Comparison of ENCODE assay signal across 25 cellular contexts in genomic region chrX:22246620-22247019, GRCh38. TPM values are rescaled to one million over a fixed set of nuclear protein-coding genes. Genes with fewer than 3 reads are reported as not detected.
DNase-seq lines count a peak whose midpoint lies in the region; ATAC-seq and TF ChIP-seq lines count a peak whose summit lies in the region.
"Had no signal": no experiment of that assay in that cellular context is flagged by ENCODE, and none has a peak within 500 bp of the region (broad histone marks: within the 10 kb centered on the region; RNA-seq: fewer than 3 reads in every experiment).

No MANE protein-coding gene starts in this region.

- H3K36me3 Mint-ChIP-seq in activated T-helper 1 cell treated with anti-CD3 and anti-CD28 coated beads, Interleukin-12 subunit alpha, Interleukin-12 subunit beta, Interleukin-2, Interleukin-4 antibody, amounts not matched to agents 30 ng/mL and 10 ng/mL and 1 ng/mL, durations not matched to agents 14 hours and 24 hours and 36 hours (ENCODE audit: low read depth), result no peaks in the 10 kb centered on the region

- H3K4me3 ChIP-seq in AG04449 (ENCODE audit: low read depth, low read length), result no peak overlapping the region
- H3K4me3 ChIP-seq: adrenal gland, gastroesophageal sphincter, left lung, Peyer's patch, right lobe of liver, transverse colon had no signal

- CTCF ChIA-PET in AG04449 (lab: Yijun Ruan, JAX), result no interaction called here

- ATAC-seq in HG03442 (IDR thresholded peaks at IDR 0.05; ENCODE audit: unreplicated experiment) (no peak), GM18858 (IDR thresholded peaks at IDR 0.05; ENCODE audit: unreplicated experiment) (no peak), GM21576 (IDR thresholded peaks at IDR 0.05; ENCODE audit: unreplicated experiment) (no peak)
- ATAC-seq: gastroesophageal sphincter, left lung, right lobe of liver had no signal

- H3K9me3 Mint-ChIP-seq in activated T-helper 1 cell treated with anti-CD3 and anti-CD28 coated beads, Interleukin-12 subunit alpha, Interleukin-12 subunit beta, Interleukin-2, Interleukin-4 antibody, amounts not matched to agents 30 ng/mL and 10 ng/mL and 1 ng/mL, durations not matched to agents 14 hours and 24 hours and 36 hours, result no peaks in the 10 kb centered on the region
- H3K9me3 Mint-ChIP-seq: CD4-positive, alpha-beta T cell; stimulated activated naive CD8-positive, alpha-beta T cell treated with anti-CD3 and anti-CD28 coated beads, Interleukin-15, Interleukin-2, amounts not matched to agents 100 ng/mL and 50 ng/mL, for 24 hours had no signal

- POLR2A ChIA-PET in AG04449 (lab: Yijun Ruan, JAX), result interaction anchor here (0.6 kb wide), 1 partner anchor 88 kb away, joined by 3 read pairs; no protein-coding TSS in a partner anchor

- intact Hi-C loops in activated T-helper 1 cell treated with anti-CD3 and anti-CD28 coated beads, Interleukin-12 subunit alpha, Interleukin-12 subunit beta, Interleukin-2, Interleukin-4 antibody, amounts not matched to agents 30 ng/mL and 10 ng/mL and 1 ng/mL, durations not matched to agents 14 hours and 24 hours and 36 hours (cut with micrococcal nuclease), result no loop called here

- H3K4me1 Mint-ChIP-seq in activated T-helper 1 cell treated with anti-CD3 and anti-CD28 coated beads, Interleukin-12 subunit alpha, Interleukin-12 subunit beta, Interleukin-2, Interleukin-4 antibody, amounts not matched to agents 30 ng/mL and 10 ng/mL and 1 ng/mL, durations not matched to agents 14 hours and 24 hours and 36 hours (ENCODE audit: low read depth), result no peaks in the 10 kb centered on the region

- no peaks in the 10 kb centered on the region for H3K27me3 Mint-ChIP-seq in activated T-helper 1 cell treated with anti-CD3 and anti-CD28 coated beads, Interleukin-12 subunit alpha, Interleukin-12 subunit beta, Interleukin-2, Interleukin-4 antibody, amounts not matched to agents 30 ng/mL and 10 ng/mL and 1 ng/mL, durations not matched to agents 14 hours and 24 hours and 36 hours (ENCODE audit: insufficient read depth)
- H3K27me3 Mint-ChIP-seq: CD4-positive, alpha-beta T cell; stimulated activated naive CD8-positive, alpha-beta T cell treated with anti-CD3 and anti-CD28 coated beads, Interleukin-15, Interleukin-2, amounts not matched to agents 100 ng/mL and 50 ng/mL, for 24 hours had no signal

- no peak overlapping the region for H3K27ac Mint-ChIP-seq in activated T-helper 1 cell treated with anti-CD3 and anti-CD28 coated beads, Interleukin-12 subunit alpha, Interleukin-12 subunit beta, Interleukin-2, Interleukin-4 antibody, amounts not matched to agents 30 ng/mL and 10 ng/mL and 1 ng/mL, durations not matched to agents 14 hours and 24 hours and 36 hours
- H3K27ac Mint-ChIP-seq: CD4-positive, alpha-beta T cell; stimulated activated naive CD8-positive, alpha-beta T cell treated with anti-CD3 and anti-CD28 coated beads, Interleukin-15, Interleukin-2, amounts not matched to agents 100 ng/mL and 50 ng/mL, for 24 hours had no signal

- no peak for TF ChIP-seq CTCF in AG04449 (IDR thresholded peaks at IDR 0.05; ENCODE audit: insufficient read depth, low read length, missing control alignments)

- H3K4me3 Mint-ChIP-seq in activated T-helper 1 cell treated with anti-CD3 and anti-CD28 coated beads, Interleukin-12 subunit alpha, Interleukin-12 subunit beta, Interleukin-2, Interleukin-4 antibody, amounts not matched to agents 30 ng/mL and 10 ng/mL and 1 ng/mL, durations not matched to agents 14 hours and 24 hours and 36 hours, result no peak overlapping the region
- H3K4me3 Mint-ChIP-seq: CD4-positive, alpha-beta T cell; stimulated activated naive CD8-positive, alpha-beta T cell treated with anti-CD3 and anti-CD28 coated beads, Interleukin-15, Interleukin-2, amounts not matched to agents 100 ng/mL and 50 ng/mL, for 24 hours had no signal

- DNase-seq in AG04449 (ENCODE audit: low read depth, low spot score) (peak; percentile 34), HPDE6-E6E7 (ENCODE audit: extremely low spot score) (peak; percentile 50), astrocyte of the hippocampus (ENCODE audit: low read depth, low spot score) (peak; percentile 41), glomerular visceral epithelial cell (ENCODE audit: extremely low spot score) (peak; percentile 38)
- DNase-seq in activated T-helper 1 cell treated with anti-CD3 and anti-CD28 coated beads, Interleukin-12 subunit alpha, Interleukin-12 subunit beta, Interleukin-2, Interleukin-4 antibody, amounts not matched to agents 30 ng/mL and 10 ng/mL and 1 ng/mL, durations not matched to agents 14 hours and 24 hours and 36 hours (ENCODE audit: low spot score), result no peak
- DNase-seq: activated CD4-positive, alpha-beta T cell treated with anti-CD3 and anti-CD28 coated beads for 4 hours; activated effector memory CD4-positive, alpha-beta T cell treated with Interleukin-2 at 50 U/mL for 16 hours; adrenal gland; CD4-positive, alpha-beta T cell; cerebellar nuclear complex; KBM-7; left lung; NCI-H1048; NCI-H2081 treated with DMSO at 0.1 percent for 48 hours; nucleus accumbens; Peyer's patch; right lobe of liver; transverse colon had no signal

RNA-seq across cellular contexts. Expression of gene CBLL2, which starts 26.1 kb away (rescaled TPM):
- total RNA-seq in activated T-helper 1 cell treated with anti-CD3 and anti-CD28 coated beads, Interleukin-12 subunit alpha, Interleukin-12 subunit beta, Interleukin-2, Interleukin-4 antibody, amounts not matched to agents 30 ng/mL and 10 ng/mL and 1 ng/mL, durations not matched to agents 14 hours and 24 hours and 36 hours, result not detected in 2 replicates
- total RNA-seq: A673; adrenal gland; CD4-positive, alpha-beta T cell; left lung; mucosa of gallbladder; Peyer's patch; right lobe of liver; transverse colon had no signal
